Comparison of ENCODE assay signal across 15 cellular contexts in genomic region chr12:130086248-130086647, GRCh38.
A peak's percentile ranks its signal among the peaks of the same experiment; 100 is the strongest.
DNase-seq lines count a peak whose midpoint lies in the region; ATAC-seq, FAIRE-seq and TF ChIP-seq lines count a peak whose summit lies in the region.
"Had no signal": no experiment of that assay in that cellular context is flagged by ENCODE, and none has a peak within 500 bp of the region (broad histone marks: within the 10 kb centered on the region; RNA-seq: fewer than 3 reads in every experiment).

No MANE protein-coding gene starts in this region.

- H3K27ac Mint-ChIP-seq in activated naive CD4-positive, alpha-beta T cell treated with anti-CD3 and anti-CD28 coated beads, Interleukin-2, amount 10 ng/mL, durations not matched to agents 7 days and 5 days = peak overlapping the region; percentile 19
- H3K27ac Mint-ChIP-seq in T-cell = peak overlapping the region; percentile 60 to 89
- H3K27ac Mint-ChIP-seq in endothelial cell (ENCODE audit: unreplicated experiment) = peak overlapping the region; percentile 37
- peak overlapping the region; percentile 12 to 77 for H3K27ac Mint-ChIP-seq in stimulated activated naive CD8-positive, alpha-beta T cell treated with anti-CD3 and anti-CD28 coated beads, Interleukin-15, amount 100 ng/mL, for 72 hours
- H3K27ac Mint-ChIP-seq: stimulated activated memory B cell treated with anti-CD40 and anti-IgM and Interleukin-4, amounts not matched to agents 10 μg/mL and 1 μg/mL and 100 μg/mL, for 72 hours; WTC11 had no signal

- POLR2A ChIA-PET in T-cell (lab: Charles Lee) = interaction anchor here in 1 of 2 donors (0.7 kb wide), 1 partner anchor 163 kb away, joined by 6 read pairs; no protein-coding TSS in a partner anchor

- no peaks in the 10 kb centered on the region for H3K36me3 Mint-ChIP-seq in activated naive CD4-positive, alpha-beta T cell treated with anti-CD3 and anti-CD28 coated beads, Interleukin-2, amount 10 ng/mL, durations not matched to agents 7 days and 5 days
- H3K36me3 Mint-ChIP-seq in T-cell (no peaks in the 10 kb centered on the region), endothelial cell (ENCODE audit: low read depth, unreplicated experiment) (peaks cover 32% of the 10 kb centered on the region)
- H3K36me3 Mint-ChIP-seq: stimulated activated memory B cell treated with anti-CD40 and anti-IgM and Interleukin-4, amounts not matched to agents 10 μg/mL and 1 μg/mL and 100 μg/mL, for 72 hours had no signal

- peak overlapping the region; percentile 0 for H3K4me3 Mint-ChIP-seq in activated naive CD4-positive, alpha-beta T cell treated with anti-CD3 and anti-CD28 coated beads, Interleukin-2, amount 10 ng/mL, durations not matched to agents 7 days and 5 days
- H3K4me3 Mint-ChIP-seq in T-cell (peak overlapping the region; percentile 49 to 80 (median 56)), endothelial cell (ENCODE audit: unreplicated experiment) (peak overlapping the region; percentile 48)
- peak overlapping the region; percentile 39 to 72 for H3K4me3 Mint-ChIP-seq in stimulated activated naive CD8-positive, alpha-beta T cell treated with anti-CD3 and anti-CD28 coated beads, Interleukin-15, amount 100 ng/mL, for 72 hours
- H3K4me3 Mint-ChIP-seq: stimulated activated memory B cell treated with anti-CD40 and anti-IgM and Interleukin-4, amounts not matched to agents 10 μg/mL and 1 μg/mL and 100 μg/mL, for 72 hours; WTC11 had no signal

- no peak for TF ChIP-seq CTCF in endothelial cell (IDR thresholded peaks at IDR 0.05; ENCODE audit: unreplicated experiment)

- H3K4me1 Mint-ChIP-seq in activated naive CD4-positive, alpha-beta T cell treated with anti-CD3 and anti-CD28 coated beads, Interleukin-2, amount 10 ng/mL, durations not matched to agents 7 days and 5 days = peaks cover 32% of the 10 kb centered on the region
- H3K4me1 Mint-ChIP-seq in T-cell (peaks cover 28 to 34% (median 29%) of the 10 kb centered on the region in 3 donors), endothelial cell (ENCODE audit: unreplicated experiment) (no peaks in the 10 kb centered on the region)
- H3K4me1 Mint-ChIP-seq in stimulated activated naive CD8-positive, alpha-beta T cell treated with anti-CD3 and anti-CD28 coated beads, Interleukin-15, amount 100 ng/mL, for 72 hours = peaks cover 52% of the 10 kb centered on the region
- H3K4me1 Mint-ChIP-seq: stimulated activated memory B cell treated with anti-CD40 and anti-IgM and Interleukin-4, amounts not matched to agents 10 μg/mL and 1 μg/mL and 100 μg/mL, for 72 hours had no signal

- FAIRE-seq in GM12892 (lab: Jason Lieb, UNC) = no peak
- FAIRE-seq: small intestine had no signal

- no peaks in the 10 kb centered on the region for H3K27me3 Mint-ChIP-seq in activated naive CD4-positive, alpha-beta T cell treated with anti-CD3 and anti-CD28 coated beads, Interleukin-2, amount 10 ng/mL, durations not matched to agents 7 days and 5 days
- H3K27me3 Mint-ChIP-seq in T-cell (no peaks in the 10 kb centered on the region), endothelial cell (ENCODE audit: unreplicated experiment) (peaks cover 17% of the 10 kb centered on the region)
- no peaks in the 10 kb centered on the region for H3K27me3 Mint-ChIP-seq in stimulated activated naive CD8-positive, alpha-beta T cell treated with anti-CD3 and anti-CD28 coated beads, Interleukin-15, amount 100 ng/mL, for 72 hours
- H3K27me3 Mint-ChIP-seq: stimulated activated memory B cell treated with anti-CD40 and anti-IgM and Interleukin-4, amounts not matched to agents 10 μg/mL and 1 μg/mL and 100 μg/mL, for 72 hours had no signal

- peak; percentile 49 for DNase-seq in activated naive CD4-positive, alpha-beta T cell treated with anti-CD3 and anti-CD28 coated beads, Interleukin-2, amount 10 ng/mL, durations not matched to agents 7 days and 5 days
- DNase-seq in activated naive CD4-positive, alpha-beta T cell (lab: John Stamatoyannopoulos, UW) = no peak
- peak in 15 of 34 experiments; percentile 2 to 31 (median 8) for DNase-seq in T-cell
- DNase-seq in endothelial cell (ENCODE audit: low spot score) = no peak
- no peak for DNase-seq in stimulated activated naive CD8-positive, alpha-beta T cell treated with anti-CD3 and anti-CD28 coated beads, Interleukin-15, amount 100 ng/mL, for 72 hours
- no peak for DNase-seq in GM12892 (ENCODE audit: insufficient read length)
- DNase-seq in GM03348 (ENCODE audit: low spot score) = no peak
- no peak for DNase-seq in 8988T
- DNase-seq: midbrain, NCI-H2081, small intestine had no signal

- CTCF ChIA-PET in activated naive CD4-positive, alpha-beta T cell treated with anti-CD3 and anti-CD28 coated beads, Interleukin-2, amount 10 ng/mL, durations not matched to agents 7 days and 5 days (lab: Charles Lee) = interaction anchor here (0.9 to 1.2 kb wide), 3 partner anchors 38 to 195 kb away, joined by 3 read pairs; no protein-coding TSS in a partner anchor
- CTCF ChIA-PET in T-cell (lab: Charles Lee) = interaction anchor here in 1 of 2 donors (0.6 to 1.0 kb wide), 2 partner anchors 39 to 243 kb away, joined by 3 read pairs; no protein-coding TSS in a partner anchor

- no peak for TF ChIP-seq POLR2A in GM12892 (IDR thresholded peaks at IDR 0.05; ENCODE audit: low read depth, low read length)

- peaks cover 3% of the 10 kb centered on the region for H3K9me3 Mint-ChIP-seq in activated naive CD4-positive, alpha-beta T cell treated with anti-CD3 and anti-CD28 coated beads, Interleukin-2, amount 10 ng/mL, durations not matched to agents 7 days and 5 days
- peaks cover 0 to 2% (median 0%) of the 10 kb centered on the region in 3 donors for H3K9me3 Mint-ChIP-seq in T-cell
- peaks cover 66% of the 10 kb centered on the region for H3K9me3 Mint-ChIP-seq in endothelial cell (ENCODE audit: unreplicated experiment)
- H3K9me3 Mint-ChIP-seq in stimulated activated naive CD8-positive, alpha-beta T cell treated with anti-CD3 and anti-CD28 coated beads, Interleukin-15, amount 100 ng/mL, for 72 hours = peaks cover 0 to 8% of the 10 kb centered on the region in 2 donors

- ATAC-seq in T-cell (replicated peaks in 1 of 4) = peak in 3 of 4 experiments; percentile 53 to 73 (median 61)
- ATAC-seq in stimulated activated naive CD8-positive, alpha-beta T cell treated with anti-CD3 and anti-CD28 coated beads, Interleukin-15, amount 100 ng/mL, for 72 hours = peak; percentile 48
- ATAC-seq: esophagus mucosa; HCT116; stimulated activated memory B cell treated with anti-CD40 and anti-IgM and Interleukin-4, amounts not matched to agents 10 μg/mL and 1 μg/mL and 100 μg/mL, for 72 hours; WTC11 had no signal

Comparison
In these comparisons a context has a peak if more than half of its experiments do, and no peak if none do; other contexts are left out.
1. H3K27ac Mint-ChIP-seq: peak in every context shown above with its lines; median percentile 74 in T-cell; 44 in stimulated activated naive CD8-positive, alpha-beta T cell treated with anti-CD3 and anti-CD28 coated beads, Interleukin-15, amount 100 ng/mL, for 72 hours; 37 in endothelial cell; 19 in activated naive CD4-positive, alpha-beta T cell treated with anti-CD3 and anti-CD28 coated beads, Interleukin-2, amount 10 ng/mL, durations not matched to agents 7 days and 5 days.
2. H3K4me3 Mint-ChIP-seq: peak in every context shown above with its lines; median percentile 56 in T-cell; 56 in stimulated activated naive CD8-positive, alpha-beta T cell treated with anti-CD3 and anti-CD28 coated beads, Interleukin-15, amount 100 ng/mL, for 72 hours; 48 in endothelial cell; 0 in activated naive CD4-positive, alpha-beta T cell treated with anti-CD3 and anti-CD28 coated beads, Interleukin-2, amount 10 ng/mL, durations not matched to agents 7 days and 5 days.